1 cellular context compared by ENCODE assay signal in the genomic region with DNA sequence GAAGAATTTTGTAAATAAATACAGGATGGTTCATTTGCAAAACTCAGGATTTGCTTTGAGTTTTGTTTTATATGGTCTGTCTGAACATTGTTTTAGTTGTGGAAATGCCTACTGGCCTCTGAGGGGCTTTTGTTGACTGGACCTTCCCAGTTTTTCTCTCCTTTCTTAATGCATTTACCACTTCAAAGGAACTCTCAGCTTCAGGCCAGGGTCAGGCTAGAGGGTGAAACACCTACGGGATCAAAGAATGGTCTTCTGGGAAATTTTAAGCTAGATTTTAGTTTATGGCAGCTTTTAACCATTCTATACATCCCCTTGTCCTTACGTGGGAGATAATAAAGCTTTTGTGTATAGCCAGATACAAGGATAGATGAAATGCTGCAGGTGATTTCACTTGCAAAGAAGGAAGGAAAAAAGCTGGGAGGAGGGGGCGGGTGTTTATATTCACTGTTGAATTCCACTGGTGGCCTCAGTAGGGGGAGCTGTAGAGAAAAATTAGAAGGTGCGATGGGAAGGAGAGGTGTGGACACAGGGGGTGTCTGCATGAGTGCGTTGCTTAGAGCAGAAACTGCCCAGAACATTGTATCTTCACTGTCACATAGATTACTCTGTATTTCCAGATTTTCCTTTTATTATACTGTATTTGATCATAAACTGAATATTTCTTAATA.
TF ChIP-seq lines count a peak whose summit lies in the region.

No MANE protein-coding gene starts in this region.

TF ChIP-seq in WTC11, 78 proteins besides CTCF, POLR2A, EP300 and RAD21 (continued from another document):
- TF ChIP-seq ELF4 (CRISPR knock-in tag; IDR thresholded peaks at IDR 0.05; ENCODE audit: low read depth) (no peak), NR1H2 (CRISPR knock-in tag; IDR thresholded peaks at IDR 0.05) (no peak), SMAD4 (CRISPR knock-in tag; IDR thresholded peaks at IDR 0.05) (no peak), SP1 (CRISPR knock-in tag; conservative IDR thresholded peaks at IDR 0.05) (no peak), JUN (CRISPR knock-in tag; IDR thresholded peaks at IDR 0.05) (no peak), JAZF1 (CRISPR knock-in tag; IDR thresholded peaks at IDR 0.05) (no peak), TCF7 (CRISPR knock-in tag; IDR thresholded peaks at IDR 0.05; ENCODE audit: low read depth) (no peak)
- TF ChIP-seq, protein P1, sequence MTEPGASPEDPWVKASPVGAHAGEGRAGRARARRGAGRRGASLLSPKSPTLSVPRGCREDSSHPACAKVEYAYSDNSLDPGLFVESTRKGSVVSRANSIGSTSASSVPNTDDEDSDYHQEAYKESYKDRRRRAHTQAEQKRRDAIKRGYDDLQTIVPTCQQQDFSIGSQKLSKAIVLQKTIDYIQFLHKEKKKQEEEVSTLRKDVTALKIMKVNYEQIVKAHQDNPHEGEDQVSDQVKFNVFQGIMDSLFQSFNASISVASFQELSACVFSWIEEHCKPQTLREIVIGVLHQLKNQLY (CRISPR knock-in tag; IDR thresholded peaks at IDR 0.05), result no peak
- TF ChIP-seq, protein P2, sequence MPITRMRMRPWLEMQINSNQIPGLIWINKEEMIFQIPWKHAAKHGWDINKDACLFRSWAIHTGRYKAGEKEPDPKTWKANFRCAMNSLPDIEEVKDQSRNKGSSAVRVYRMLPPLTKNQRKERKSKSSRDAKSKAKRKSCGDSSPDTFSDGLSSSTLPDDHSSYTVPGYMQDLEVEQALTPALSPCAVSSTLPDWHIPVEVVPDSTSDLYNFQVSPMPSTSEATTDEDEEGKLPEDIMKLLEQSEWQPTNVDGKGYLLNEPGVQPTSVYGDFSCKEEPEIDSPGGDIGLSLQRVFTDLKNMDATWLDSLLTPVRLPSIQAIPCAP (CRISPR knock-in tag; IDR thresholded peaks at IDR 0.05), result no peak
- TF ChIP-seq, protein P3, sequence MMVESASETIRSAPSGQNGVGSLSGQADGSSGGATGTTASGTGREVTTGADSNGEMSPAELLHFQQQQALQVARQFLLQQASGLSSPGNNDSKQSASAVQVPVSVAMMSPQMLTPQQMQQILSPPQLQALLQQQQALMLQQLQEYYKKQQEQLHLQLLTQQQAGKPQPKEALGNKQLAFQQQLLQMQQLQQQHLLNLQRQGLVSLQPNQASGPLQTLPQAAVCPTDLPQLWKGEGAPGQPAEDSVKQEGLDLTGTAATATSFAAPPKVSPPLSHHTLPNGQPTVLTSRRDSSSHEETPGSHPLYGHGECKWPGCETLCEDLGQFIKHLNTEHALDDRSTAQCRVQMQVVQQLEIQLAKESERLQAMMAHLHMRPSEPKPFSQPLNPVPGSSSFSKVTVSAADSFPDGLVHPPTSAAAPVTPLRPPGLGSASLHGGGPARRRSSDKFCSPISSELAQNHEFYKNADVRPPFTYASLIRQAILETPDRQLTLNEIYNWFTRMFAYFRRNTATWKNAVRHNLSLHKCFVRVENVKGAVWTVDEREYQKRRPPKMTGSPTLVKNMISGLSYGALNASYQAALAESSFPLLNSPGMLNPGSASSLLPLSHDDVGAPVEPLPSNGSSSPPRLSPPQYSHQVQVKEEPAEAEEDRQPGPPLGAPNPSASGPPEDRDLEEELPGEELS (CRISPR knock-in tag; IDR thresholded peaks at IDR 0.05), result no peak
